ENCODE assay signal across 10 cellular contexts in the genomic region with DNA sequence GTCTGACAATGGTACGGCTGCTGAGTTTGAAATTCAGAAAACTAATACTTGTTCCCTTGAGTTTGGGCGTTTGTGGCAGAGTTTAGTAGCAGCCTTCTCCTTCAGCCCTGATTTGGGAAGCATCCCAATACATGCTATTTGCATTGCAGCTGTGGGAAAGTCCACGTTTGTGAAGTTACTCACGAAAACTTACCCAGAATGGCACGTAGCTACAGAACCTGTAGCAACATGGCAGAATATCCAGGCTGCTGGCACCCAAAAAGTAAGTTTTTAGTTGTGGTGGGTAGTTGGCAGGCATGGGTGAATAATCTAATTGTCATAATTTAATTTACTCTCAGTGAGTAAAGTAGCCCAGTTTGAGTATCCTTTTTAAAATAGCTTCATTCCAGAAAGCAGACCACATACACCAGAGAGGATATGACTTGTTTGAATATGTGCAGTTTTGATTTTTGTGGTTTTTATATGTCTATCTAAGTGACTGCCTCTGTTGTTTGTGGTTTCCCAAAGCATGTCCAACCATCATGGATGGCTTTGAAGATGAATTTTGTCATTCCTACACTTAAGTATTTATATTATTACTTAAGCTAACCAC. TPM values are rescaled to one million over a fixed set of nuclear protein-coding genes. Genes with fewer than 3 reads are reported as not detected.
DNase-seq lines count a peak whose midpoint lies in the region; ATAC-seq and TF ChIP-seq lines count a peak whose summit lies in the region.
"Had no signal": no experiment of that assay in that cellular context is flagged by ENCODE, and none has a peak within 500 bp of the region (broad histone marks: within the 10 kb centered on the region; RNA-seq: fewer than 3 reads in every experiment).

No MANE protein-coding gene starts in this region.

- ATAC-seq in GM21723 (IDR thresholded peaks at IDR 0.05; ENCODE audit: unreplicated experiment): no peak

- no peak overlapping the region for H3K4me3 ChIP-seq in ACC112 (ENCODE audit: low read depth, low read length)
- H3K4me3 ChIP-seq in tibial artery: no peak overlapping the region

- peaks cover 73% of the 10 kb centered on the region for H3K4me1 Mint-ChIP-seq in activated naive CD8-positive, alpha-beta T cell treated with anti-CD3 and anti-CD28 coated beads for 36 hours

- H3K4me1 ChIP-seq in ACC112 (ENCODE audit: control insufficient read depth, insufficient read depth, low read length, unreplicated experiment) (peaks cover 35% of the 10 kb centered on the region), tibial artery (peaks cover 0 to 36% (median 14%) of the 10 kb centered on the region in 4 donors)

- H3K9me3 Mint-ChIP-seq in activated naive CD8-positive, alpha-beta T cell treated with anti-CD3 and anti-CD28 coated beads for 36 hours: no peaks in the 10 kb centered on the region

- H3K36me3 Mint-ChIP-seq in activated naive CD8-positive, alpha-beta T cell treated with anti-CD3 and anti-CD28 coated beads for 36 hours: peaks cover 61% of the 10 kb centered on the region

- peaks cover 15% of the 10 kb centered on the region for H3K36me3 ChIP-seq in ACC112 (ENCODE audit: insufficient read depth, low read length)
- H3K36me3 ChIP-seq in tibial artery: peaks cover 0 to 12% (median 10%) of the 10 kb centered on the region in 3 donors

- peak overlapping the region; percentile 61 for H3K27ac Mint-ChIP-seq in activated naive CD8-positive, alpha-beta T cell treated with anti-CD3 and anti-CD28 coated beads for 36 hours

- H3K9me3 ChIP-seq in tibial artery: no peaks in the 10 kb centered on the region

- DNase-seq in GM03348 (ENCODE audit: low spot score) (peak; percentile 69), foreskin melanocyte (peak; percentile 64), NCI-H2196 treated with DMSO at 0.1 percent for 48 hours (lab: John Stamatoyannopoulos, UW; ENCODE audit: unreplicated experiment) (no peak), NCI-H1105 (lab: John Stamatoyannopoulos, UW) (no peak), tibial artery (no peak)
- no peak for DNase-seq in activated naive CD8-positive, alpha-beta T cell treated with anti-CD3 and anti-CD28 coated beads for 36 hours
- DNase-seq: activated effector memory CD4-positive, alpha-beta T cell treated with Interleukin-2 at 50 U/mL for 16 hours; NCI-H1105 treated with DMSO at 0.1 percent for 48 hours had no signal

- no peak for TF ChIP-seq CTCF in tibial artery (IDR thresholded peaks at IDR 0.05)

- H3K79me2 ChIP-seq in ACC112 (ENCODE audit: control insufficient read depth, insufficient read depth, low read length, unreplicated experiment): peaks cover 82% of the 10 kb centered on the region

- H2AFZ ChIP-seq in ACC112 (ENCODE audit: low read length, unreplicated experiment): no peak overlapping the region

- H3K27me3 ChIP-seq in ACC112 (ENCODE audit: insufficient read depth, low read length) (no peaks in the 10 kb centered on the region), tibial artery (no peaks in the 10 kb centered on the region)

- intact Hi-C loops in tibial artery (cut with DNase I; ENCODE audit: low total_unique reads): no loop called here

- H3K27me3 Mint-ChIP-seq in activated naive CD8-positive, alpha-beta T cell treated with anti-CD3 and anti-CD28 coated beads for 36 hours: no peaks in the 10 kb centered on the region

- H3K4me3 Mint-ChIP-seq in activated naive CD8-positive, alpha-beta T cell treated with anti-CD3 and anti-CD28 coated beads for 36 hours: no peak overlapping the region

- peak overlapping the region; percentile 25 for H3K27ac ChIP-seq in ACC112 (ENCODE audit: low read depth, low read length)
- no peak overlapping the region for H3K27ac ChIP-seq in tibial artery

RNA-seq across cellular contexts. Expression of gene DGUOK, which starts 12.2 kb away (rescaled TPM):
- 10 to 100 TPM; 96.8 to 97.1 TPM for total RNA-seq in activated naive CD8-positive, alpha-beta T cell treated with anti-CD3 and anti-CD28 coated beads for 36 hours

RNA-seq across cellular contexts. Expression of gene TET3, which starts 45.9 kb away (rescaled TPM):
- 10 to 100 TPM; 14.8 TPM for total RNA-seq in activated naive CD8-positive, alpha-beta T cell treated with anti-CD3 and anti-CD28 coated beads for 36 hours

RNA-seq across cellular contexts. Expression of gene ACTG2, which starts 46.0 kb away (rescaled TPM):
- under 1 TPM; 0.12 to 0.27 TPM for total RNA-seq in activated naive CD8-positive, alpha-beta T cell treated with anti-CD3 and anti-CD28 coated beads for 36 hours

Comparison
In these comparisons a context has a peak if more than half of its experiments do, and no peak if none do; other contexts are left out.
1. DNase-seq: peak in GM03348 (single experiment) and foreskin melanocyte (single experiment); none in activated naive CD8-positive, alpha-beta T cell treated with anti-CD3 and anti-CD28 coated beads for 36 hours (single experiment), NCI-H2196 treated with DMSO at 0.1 percent for 48 hours (single experiment), NCI-H1105 (single experiment) and tibial artery (0 of 2).